8 cellular contexts compared by ENCODE assay signal in genomic region chr6:166456360-166457156, GRCh38.
DNase-seq lines count a peak whose midpoint lies in the region; ATAC-seq and TF ChIP-seq lines count a peak whose summit lies in the region.

No MANE protein-coding gene starts in this region.

- DNase-seq in CD8-positive, alpha-beta T cell, result peak in 2 of 7 experiments; percentile 22 to 27
- DNase-seq in HCT116 (ENCODE audit: low read depth, low spot score) (no peak), RWPE2 (ENCODE audit: low spot score) (no peak), left lung (no peak), GDM1 (lab: John Stamatoyannopoulos, UW) (no peak), NOMO-1 treated with DMSO at 0.1 percent for 48 hours (lab: John Stamatoyannopoulos, UW; ENCODE audit: unreplicated experiment) (no peak), NCI-H526 treated with DMSO at 0.1 percent for 48 hours (lab: John Stamatoyannopoulos, UW) (no peak)

- CTCF ChIA-PET in CD8-positive, alpha-beta T cell (lab: Charles Lee), result interaction anchor here (0.7 to 4.2 kb wide), 12 partner anchors 9 to 534 kb away, joined by 3 to 18 read pairs (median 4); no protein-coding TSS in a partner anchor
- CTCF ChIA-PET in HCT116 (lab: Charles Lee), result interaction anchor here (2.1 kb wide), 1 partner anchor 495 kb away, joined by 5 read pairs; no protein-coding TSS in a partner anchor

- H3K4me1 Mint-ChIP-seq in CD8-positive, alpha-beta T cell (ENCODE audit: low read depth), result peaks cover 4% of the 10 kb centered on the region

- no peaks in the 10 kb centered on the region for H4K20me1 ChIP-seq in HCT116 (ENCODE audit: insufficient read depth)

- POLR2A ChIA-PET in CD8-positive, alpha-beta T cell (lab: Charles Lee), result interaction anchor here (1.1 kb wide), 1 partner anchor 12 kb away, joined by 3 read pairs; no protein-coding TSS in a partner anchor
- POLR2A ChIA-PET in HCT116 (lab: Charles Lee), result no interaction called here

- H3K9me2 ChIP-seq in HCT116 (ENCODE audit: insufficient read depth), result no peaks in the 10 kb centered on the region

- H3K36me3 Mint-ChIP-seq in CD8-positive, alpha-beta T cell, result no peaks in the 10 kb centered on the region

- H3K4me3 ChIP-seq in CD8-positive, alpha-beta T cell (ENCODE audit: low read depth, low read length), result no peak overlapping the region
- no peak overlapping the region for H3K4me3 ChIP-seq in HCT116 (replicated peaks in 1 of 2; ENCODE audit: low read depth in 1 of 2, low read length in 2 of 2)
- no peak overlapping the region for H3K4me3 ChIP-seq in RWPE2 (ENCODE audit: severe bottlenecking)
- no peak overlapping the region for H3K4me3 ChIP-seq in left lung

- RAD21 ChIA-PET in HCT116 (lab: Charles Lee; ENCODE audit: low non-redundant PET in 1 of 2, low total read pairs in 2 of 2, uncharacterized antibody in 2 of 2, unreplicated experiment in 2 of 2), result interaction anchor here in 1 of 2 experiments (0.7 kb wide), 1 partner anchor 313 kb away, joined by 3 read pairs; no protein-coding TSS in a partner anchor

- peaks cover 6% of the 10 kb centered on the region for H3K9me3 Mint-ChIP-seq in CD8-positive, alpha-beta T cell

- H3K27me3 ChIP-seq in CD8-positive, alpha-beta T cell (ENCODE audit: insufficient read depth, low read length), result no peaks in the 10 kb centered on the region
- H3K27me3 ChIP-seq in HCT116 (ENCODE audit: insufficient read depth, low read length), result no peaks in the 10 kb centered on the region
- H3K27me3 ChIP-seq in RWPE2 (ENCODE audit: insufficient read depth, poor library complexity, severe bottlenecking), result no peaks in the 10 kb centered on the region
- H3K27me3 ChIP-seq in left lung, result no peaks in the 10 kb centered on the region

- no peak for TF ChIP-seq CTCF in CD8-positive, alpha-beta T cell (IDR thresholded peaks at IDR 0.05)
- TF ChIP-seq CTCF in HCT116 (IDR thresholded peaks at IDR 0.05 in 2 of 3, conservative IDR thresholded peaks at IDR 0.05 in 1 of 3; ENCODE audit: borderline replicate concordance in 1 of 3, insufficient read depth in 1 of 3, low read depth in 2 of 3, low read length in 2 of 3) (peak; percentile 34 to 41 (median 40); a peak in 4 of 6 replicates), RWPE2 (IDR thresholded peaks at IDR 0.05; ENCODE audit: poor library complexity, severe bottlenecking) (peak; percentile 44), left lung (IDR thresholded peaks at IDR 0.05) (no peak)

- H3K9me3 ChIP-seq in CD8-positive, alpha-beta T cell (ENCODE audit: low read length), result no peaks in the 10 kb centered on the region
- H3K9me3 ChIP-seq in HCT116 (ENCODE audit: control insufficient read depth in 1 of 2, insufficient read depth in 1 of 2, low read depth in 1 of 2, low read length in 2 of 2), result no peaks in the 10 kb centered on the region
- H3K9me3 ChIP-seq in RWPE2 (ENCODE audit: severe bottlenecking), result no peaks in the 10 kb centered on the region
- H3K9me3 ChIP-seq in left lung, result peaks cover 0 to 3% of the 10 kb centered on the region in 2 donors

- TF ChIP-seq POLR2A in HCT116 (IDR thresholded peaks at IDR 0.05; ENCODE audit: borderline replicate concordance, extremely low read depth, insufficient read depth, insufficient read length), result no peak

- no peak for ATAC-seq in CD8-positive, alpha-beta T cell
- ATAC-seq in HCT116, result peak; percentile 74
- ATAC-seq in RWPE2 (ENCODE audit: low read depth), result no peak; the same call in 2 of the 3 replicates
- peak; percentile 74 for ATAC-seq in left lung
- ATAC-seq in HG03571 (IDR thresholded peaks at IDR 0.05; ENCODE audit: unreplicated experiment), result no peak

- intact Hi-C loops in CD8-positive, alpha-beta T cell (cut with DNase I, micrococcal nuclease), result loop anchor here in 1 of 2 experiments (5.0 kb wide), 1 partner anchor 56 kb away; no protein-coding TSS in a partner anchor
- intact Hi-C loops in HCT116 (cut with micrococcal nuclease), result loop anchor here (10.0 kb wide), 1 partner anchor 318 kb away; no protein-coding TSS in a partner anchor
- intact Hi-C loops in left lung (cut with DNase I), result no loop called here

- H3K4me1 ChIP-seq in CD8-positive, alpha-beta T cell (ENCODE audit: insufficient read depth, low read length), result no peaks in the 10 kb centered on the region
- no peaks in the 10 kb centered on the region for H3K4me1 ChIP-seq in HCT116 (ENCODE audit: control insufficient read depth in 1 of 2, insufficient read depth in 2 of 2, low read length in 2 of 2)
- H3K4me1 ChIP-seq in RWPE2 (ENCODE audit: insufficient read depth, poor library complexity, severe bottlenecking), result peaks cover 9% of the 10 kb centered on the region
- H3K4me1 ChIP-seq in left lung, result no peaks in the 10 kb centered on the region

- peak; percentile 68 for TF ChIP-seq RAD21 in HCT116 (IDR thresholded peaks at IDR 0.05; ENCODE audit: low read depth)

- no peak overlapping the region for H3K9ac ChIP-seq in HCT116 (ENCODE audit: low read length)

- H2AFZ ChIP-seq in HCT116 (ENCODE audit: low read depth, low read length, poor library complexity, severe bottlenecking), result no peak overlapping the region

- peak overlapping the region; percentile 39 for H3K27ac Mint-ChIP-seq in CD8-positive, alpha-beta T cell

- H3K36me3 ChIP-seq in CD8-positive, alpha-beta T cell (ENCODE audit: insufficient read depth, low read length), result no peaks in the 10 kb centered on the region
- H3K36me3 ChIP-seq in HCT116 (ENCODE audit: control insufficient read depth in 1 of 2, insufficient read depth in 2 of 2, low read length in 2 of 2) (no peaks in the 10 kb centered on the region), RWPE2 (ENCODE audit: low read depth) (peaks cover 19% of the 10 kb centered on the region), left lung (peaks cover 0 to 66% of the 10 kb centered on the region in 2 donors)

- H3K79me2 ChIP-seq in HCT116 (ENCODE audit: insufficient read depth, low read length), result no peaks in the 10 kb centered on the region

- H3K27me3 Mint-ChIP-seq in CD8-positive, alpha-beta T cell (ENCODE audit: low read depth), result no peaks in the 10 kb centered on the region

- H3K27ac ChIP-seq in CD8-positive, alpha-beta T cell (ENCODE audit: low read depth, low read length), result no peak overlapping the region
- H3K27ac ChIP-seq in HCT116 (ENCODE audit: low read depth, low read length), result no peak overlapping the region
- no peak overlapping the region for H3K27ac ChIP-seq in RWPE2 (ENCODE audit: poor library complexity, severe bottlenecking)
- no peak overlapping the region for H3K27ac ChIP-seq in left lung

- BruUV-seq in HCT116 (replicated peaks; lab: Mats Ljungman, UMichigan), result no TSS peak

- no peak overlapping the region for H3K4me2 ChIP-seq in HCT116 (ENCODE audit: low read length)

- no peak overlapping the region for H3K4me3 Mint-ChIP-seq in CD8-positive, alpha-beta T cell

TF ChIP-seq in HCT116, 20 proteins besides CTCF, POLR2A, EP300 and RAD21 (continues in another document):
- TF ChIP-seq, protein P1, sequence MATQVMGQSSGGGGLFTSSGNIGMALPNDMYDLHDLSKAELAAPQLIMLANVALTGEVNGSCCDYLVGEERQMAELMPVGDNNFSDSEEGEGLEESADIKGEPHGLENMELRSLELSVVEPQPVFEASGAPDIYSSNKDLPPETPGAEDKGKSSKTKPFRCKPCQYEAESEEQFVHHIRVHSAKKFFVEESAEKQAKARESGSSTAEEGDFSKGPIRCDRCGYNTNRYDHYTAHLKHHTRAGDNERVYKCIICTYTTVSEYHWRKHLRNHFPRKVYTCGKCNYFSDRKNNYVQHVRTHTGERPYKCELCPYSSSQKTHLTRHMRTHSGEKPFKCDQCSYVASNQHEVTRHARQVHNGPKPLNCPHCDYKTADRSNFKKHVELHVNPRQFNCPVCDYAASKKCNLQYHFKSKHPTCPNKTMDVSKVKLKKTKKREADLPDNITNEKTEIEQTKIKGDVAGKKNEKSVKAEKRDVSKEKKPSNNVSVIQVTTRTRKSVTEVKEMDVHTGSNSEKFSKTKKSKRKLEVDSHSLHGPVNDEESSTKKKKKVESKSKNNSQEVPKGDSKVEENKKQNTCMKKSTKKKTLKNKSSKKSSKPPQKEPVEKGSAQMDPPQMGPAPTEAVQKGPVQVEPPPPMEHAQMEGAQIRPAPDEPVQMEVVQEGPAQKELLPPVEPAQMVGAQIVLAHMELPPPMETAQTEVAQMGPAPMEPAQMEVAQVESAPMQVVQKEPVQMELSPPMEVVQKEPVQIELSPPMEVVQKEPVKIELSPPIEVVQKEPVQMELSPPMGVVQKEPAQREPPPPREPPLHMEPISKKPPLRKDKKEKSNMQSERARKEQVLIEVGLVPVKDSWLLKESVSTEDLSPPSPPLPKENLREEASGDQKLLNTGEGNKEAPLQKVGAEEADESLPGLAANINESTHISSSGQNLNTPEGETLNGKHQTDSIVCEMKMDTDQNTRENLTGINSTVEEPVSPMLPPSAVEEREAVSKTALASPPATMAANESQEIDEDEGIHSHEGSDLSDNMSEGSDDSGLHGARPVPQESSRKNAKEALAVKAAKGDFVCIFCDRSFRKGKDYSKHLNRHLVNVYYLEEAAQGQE (IDR thresholded peaks at IDR 0.05; ENCODE audit: low read depth), result no peak
- TF ChIP-seq POLR2AphosphoS5 (IDR thresholded peaks at IDR 0.05; ENCODE audit: low read depth, low read length) (no peak), ELF1 (IDR thresholded peaks at IDR 0.05; ENCODE audit: borderline replicate concordance, low read depth) (no peak), SIN3A (IDR thresholded peaks at IDR 0.05; ENCODE audit: low read depth) (no peak), EGR1 (IDR thresholded peaks at IDR 0.05; ENCODE audit: low read depth) (no peak), MAX (IDR thresholded peaks at IDR 0.05) (no peak), JUND (IDR thresholded peaks at IDR 0.05) (no peak), ZFX (IDR thresholded peaks at IDR 0.05) (no peak), YY1 (IDR thresholded peaks at IDR 0.05; ENCODE audit: extremely low read depth, insufficient replicate concordance, low read depth, low read length) (no peak), EZH2phosphoT487 (IDR thresholded peaks at IDR 0.05; ENCODE audit: borderline replicate concordance) (no peak), ZNF274 (IDR thresholded peaks at IDR 0.05; ENCODE audit: low read depth, low read length) (no peak), CBX3 (IDR thresholded peaks at IDR 0.05; ENCODE audit: low read depth) (no peak), SP1 (IDR thresholded peaks at IDR 0.05; ENCODE audit: low read depth) (no peak)
- TF ChIP-seq, protein P2, sequence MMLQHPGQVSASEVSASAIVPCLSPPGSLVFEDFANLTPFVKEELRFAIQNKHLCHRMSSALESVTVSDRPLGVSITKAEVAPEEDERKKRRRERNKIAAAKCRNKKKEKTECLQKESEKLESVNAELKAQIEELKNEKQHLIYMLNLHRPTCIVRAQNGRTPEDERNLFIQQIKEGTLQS (IDR thresholded peaks at IDR 0.05), result no peak

Comparison
In these comparisons a context has a peak if more than half of its experiments do, and no peak if none do; other contexts are left out.
1. ATAC-seq: peak in HCT116 (single experiment) and left lung (single experiment); none in CD8-positive, alpha-beta T cell (single experiment), RWPE2 (single experiment) and HG03571 (single experiment).
2. CTCF ChIP-seq: peak in HCT116 (3 of 3) and RWPE2 (single experiment); none in CD8-positive, alpha-beta T cell (single experiment) and left lung (0 of 2).